9 cellular contexts compared by ENCODE assay signal in the genomic region with DNA sequence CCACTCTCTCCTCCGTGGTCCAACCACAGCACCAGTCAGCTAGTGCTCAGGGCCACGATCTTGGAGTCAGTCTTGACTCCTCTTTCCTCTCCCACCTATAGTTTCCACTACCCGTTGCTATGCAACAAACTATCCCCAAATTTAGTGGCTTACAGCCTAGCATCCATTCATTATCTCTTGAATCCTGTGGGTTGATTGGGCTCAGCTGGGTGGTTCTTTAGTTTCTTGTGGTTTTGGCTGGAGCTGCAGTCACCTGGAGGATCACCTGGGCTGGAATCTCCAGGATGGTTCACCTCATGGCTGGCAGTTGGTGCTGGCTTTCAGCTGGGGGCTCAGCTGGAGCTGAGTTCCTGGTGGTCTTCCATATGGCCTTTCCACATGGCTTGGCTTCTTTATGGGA.
"Had no signal": no experiment of that assay in that cellular context is flagged by ENCODE, and none has a peak within 500 bp of the region (broad histone marks: within the 10 kb centered on the region; RNA-seq: fewer than 3 reads in every experiment).

No MANE protein-coding gene starts in this region.

- H3K9me3 Mint-ChIP-seq: H9 had no signal

- H3K27ac Mint-ChIP-seq: H9, IgD-negative memory B cell had no signal

- H3K4me1 Mint-ChIP-seq: IgD-negative memory B cell had no signal

- H3K36me3 Mint-ChIP-seq: IgD-negative memory B cell had no signal

- H3K4me3 Mint-ChIP-seq: H9, IgD-negative memory B cell had no signal

- FAIRE-seq: H1, H54, HTR-8/SVneo had no signal

- H2AFZ ChIP-seq: GM23248 had no signal

- H3K4me3 ChIP-seq: GM23248 had no signal

- H3K27ac ChIP-seq: GM23248, KMS-11 had no signal

- H3K4me2 ChIP-seq: KMS-11 had no signal

- H3K9ac ChIP-seq: GM23248, KMS-11 had no signal

- DNase-seq: GM23248, H9, HCEC 1CT, KBM-7 had no signal
